Comparison of ENCODE assay signal across 18 cellular contexts in genomic region chr10:131577786-131578471, GRCh38.
A peak's percentile ranks its signal among the peaks of the same experiment; 100 is the strongest.
DNase-seq lines count a peak whose midpoint lies in the region; ATAC-seq and TF ChIP-seq lines count a peak whose summit lies in the region.
"Had no signal": no experiment of that assay in that cellular context is flagged by ENCODE, and none has a peak within 500 bp of the region (broad histone marks: within the 10 kb centered on the region; RNA-seq: fewer than 3 reads in every experiment).

No MANE protein-coding gene starts in this region.

- intact Hi-C loops in left ventricle myocardium superior (cut with micrococcal nuclease): no loop called here
- intact Hi-C loops in left ventricle myocardium inferior (cut with micrococcal nuclease): no loop called here
- intact Hi-C loops in spleen (cut with DNase I; ENCODE audit: low total_unique reads): no loop called here
- intact Hi-C loops in sigmoid colon (cut with DNase I): no loop called here

- H3K27ac ChIP-seq in left ventricle myocardium inferior (replicated peaks): no peak overlapping the region
- no peak overlapping the region for H3K27ac ChIP-seq in lung (ENCODE audit: low read depth in 1 of 2, low read length in 1 of 2)
- H3K27ac ChIP-seq in spleen: no peak overlapping the region
- H3K27ac ChIP-seq in sigmoid colon: no peak overlapping the region
- H3K27ac ChIP-seq: A549, C4-2B, PC-9 had no signal

- TF ChIP-seq EP300 in sigmoid colon (IDR thresholded peaks at IDR 0.05): no peak

- H3K4me1 ChIP-seq in left ventricle myocardium inferior: no peaks in the 10 kb centered on the region
- no peaks in the 10 kb centered on the region for H3K4me1 ChIP-seq in lung (ENCODE audit: control insufficient read depth in 2 of 2, insufficient read depth in 2 of 2, low read length in 2 of 2)
- H3K4me1 ChIP-seq in spleen: no peaks in the 10 kb centered on the region
- H3K4me1 ChIP-seq in sigmoid colon: no peaks in the 10 kb centered on the region
- H3K4me1 ChIP-seq: A549 had no signal

- DNase-seq in left ventricle myocardium superior (peak; percentile 7), left ventricle myocardium inferior (no peak), lung (ENCODE audit: low spot score) (peak; percentile 27), spleen (peak; percentile 71), sigmoid colon (no peak), amniotic stem cell (lab: John Stamatoyannopoulos, UW) (no peak), GM10248 (ENCODE audit: extremely low spot score) (no peak)
- DNase-seq: GDM1, NCI-H1417 treated with DMSO at 0.1 percent for 48 hours, NCI-H2029 treated with DMSO at 0.1 percent for 48 hours, NCI-H2171 treated with DMSO at 0.1 percent for 48 hours, NCI-H446 treated with DMSO at 0.1 percent for 48 hours, NCI-H748 treated with DMSO at 0.1 percent for 48 hours, PC-9 had no signal

- ATAC-seq in left ventricle myocardium superior (no peak), lung (ENCODE audit: insufficient read depth, low FRiP score) (no peak), GM18511 (IDR thresholded peaks at IDR 0.05; ENCODE audit: unreplicated experiment) (no peak)
- ATAC-seq: A549, K562 had no signal

- peaks cover 38% of the 10 kb centered on the region for H3K27me3 ChIP-seq in left ventricle myocardium inferior (ENCODE audit: low read depth)
- H3K27me3 ChIP-seq in lung (ENCODE audit: control insufficient read depth, insufficient read depth): no peaks in the 10 kb centered on the region
- peaks cover 0 to 8% (median 0%) of the 10 kb centered on the region in 7 donors for H3K27me3 ChIP-seq in spleen (replicated peaks in 1 of 7)
- H3K27me3 ChIP-seq in sigmoid colon: no peaks in the 10 kb centered on the region

- no peak for TF ChIP-seq POLR2A in spleen (IDR thresholded peaks at IDR 0.05)
- no peak for TF ChIP-seq POLR2A in sigmoid colon (IDR thresholded peaks at IDR 0.05)

- H3K4me3 ChIP-seq in left ventricle myocardium inferior (no peak overlapping the region), lung (no peak overlapping the region), spleen (no peak overlapping the region), sigmoid colon (no peak overlapping the region)
- H3K4me3 ChIP-seq: A549, K562, PC-9 had no signal

- no peaks in the 10 kb centered on the region for H3K9me3 ChIP-seq in left ventricle myocardium inferior (replicated peaks)
- H3K9me3 ChIP-seq in lung (ENCODE audit: control insufficient read depth in 2 of 2, insufficient read depth in 1 of 2, low read length in 1 of 2): no peaks in the 10 kb centered on the region
- H3K9me3 ChIP-seq in spleen: no peaks in the 10 kb centered on the region
- no peaks in the 10 kb centered on the region for H3K9me3 ChIP-seq in sigmoid colon
- H3K9me3 ChIP-seq: A549 had no signal

- CTCF ChIA-PET in GM10248 (lab: Yijun Ruan, JAX): no interaction called here

- WGBS in lung, 2 donors: 93 to 94% methylated on average over 23 to 24 of the region's 24 CpGs
- 86 to 96% (median 93%) methylated on average over 15 to 24 of the region's 24 CpGs for WGBS in spleen, 5 donors
- WGBS in sigmoid colon, 2 donors: 92 to 93% methylated on average over 24 of the region's 24 CpGs

- POLR2A ChIA-PET in GM10248 (lab: Yijun Ruan, JAX): no interaction called here

- H3K36me3 ChIP-seq in left ventricle myocardium inferior: no peaks in the 10 kb centered on the region
- H3K36me3 ChIP-seq in lung (ENCODE audit: control insufficient read depth in 2 of 2, insufficient read depth in 2 of 2, low read length in 2 of 2): no peaks in the 10 kb centered on the region
- H3K36me3 ChIP-seq in spleen: no peaks in the 10 kb centered on the region
- H3K36me3 ChIP-seq in sigmoid colon: no peaks in the 10 kb centered on the region

- TF ChIP-seq CTCF in left ventricle myocardium inferior (IDR thresholded peaks at IDR 0.05; ENCODE audit: borderline replicate concordance) (no peak), lung (IDR thresholded peaks at IDR 0.05; ENCODE audit: control extremely low read depth, extremely low read depth) (no peak), spleen (IDR thresholded peaks at IDR 0.05 in 8 of 11, conservative IDR thresholded peaks at IDR 0.05 in 3 of 11) (no peak), sigmoid colon (IDR thresholded peaks at IDR 0.05) (no peak), GM10248 (IDR thresholded peaks at IDR 0.05; ENCODE audit: control extremely low read depth, extremely low read depth, low read depth, missing control alignments) (no peak)

Comparison
In these comparisons a context has a peak if more than half of its experiments do, and no peak if none do; other contexts are left out.
1. DNase-seq: peak in left ventricle myocardium superior (single experiment), lung (single experiment) and spleen (single experiment); none in left ventricle myocardium inferior (single experiment), sigmoid colon (single experiment), amniotic stem cell (single experiment) and GM10248 (single experiment).